ENCODE assay signal across 11 cellular contexts in genomic region chr20:32968833-32969241, GRCh38. TPM values are rescaled to one million over a fixed set of nuclear protein-coding genes. Genes with fewer than 3 reads are reported as not detected.
DNase-seq lines count a peak whose midpoint lies in the region; ATAC-seq and TF ChIP-seq lines count a peak whose summit lies in the region.
"Had no signal": no experiment of that assay in that cellular context is flagged by ENCODE, and none has a peak within 500 bp of the region (broad histone marks: within the 10 kb centered on the region; RNA-seq: fewer than 3 reads in every experiment).

No MANE protein-coding gene starts in this region.

- H3K4me3 Mint-ChIP-seq in activated naive CD8-positive, alpha-beta T cell treated with anti-CD3 and anti-CD28 coated beads for 36 hours = no peak overlapping the region
- H3K4me3 Mint-ChIP-seq in nephron progenitor cell (no peak overlapping the region), MCF 10A (ENCODE audit: unreplicated experiment) (no peak overlapping the region)

- H3K9me3 Mint-ChIP-seq in activated naive CD8-positive, alpha-beta T cell treated with anti-CD3 and anti-CD28 coated beads for 36 hours = no peaks in the 10 kb centered on the region
- H3K9me3 Mint-ChIP-seq in nephron progenitor cell (no peaks in the 10 kb centered on the region), MCF 10A (ENCODE audit: unreplicated experiment) (no peaks in the 10 kb centered on the region)

- POLR2A ChIA-PET in MCF 10A (lab: Yijun Ruan, JAX) = interaction anchor here (0.6 kb wide), 1 partner anchor 11 kb away, joined by 4 read pairs; no protein-coding TSS in a partner anchor

- H3K4me1 Mint-ChIP-seq in activated naive CD8-positive, alpha-beta T cell treated with anti-CD3 and anti-CD28 coated beads for 36 hours = peaks cover 77% of the 10 kb centered on the region
- H3K4me1 Mint-ChIP-seq in nephron progenitor cell (peaks cover 26% of the 10 kb centered on the region), MCF 10A (ENCODE audit: insufficient read depth, unreplicated experiment) (no peaks in the 10 kb centered on the region)

- CTCF ChIA-PET in MCF 10A (lab: Yijun Ruan, JAX) = interaction anchor here (0.5 kb wide), 1 partner anchor 186 kb away, joined by 3 read pairs; no protein-coding TSS in a partner anchor

- H3K36me3 Mint-ChIP-seq in activated naive CD8-positive, alpha-beta T cell treated with anti-CD3 and anti-CD28 coated beads for 36 hours = peaks cover 4% of the 10 kb centered on the region
- no peaks in the 10 kb centered on the region for H3K36me3 Mint-ChIP-seq in nephron progenitor cell (ENCODE audit: low read depth)
- no peaks in the 10 kb centered on the region for H3K36me3 Mint-ChIP-seq in MCF 10A (ENCODE audit: insufficient read depth, unreplicated experiment)

- intact Hi-C loops in MCF 10A (cut with micrococcal nuclease) = no loop called here

- H3K27ac Mint-ChIP-seq in activated naive CD8-positive, alpha-beta T cell treated with anti-CD3 and anti-CD28 coated beads for 36 hours = no peak overlapping the region
- H3K27ac Mint-ChIP-seq in nephron progenitor cell = peak overlapping the region; percentile 7
- no peak overlapping the region for H3K27ac Mint-ChIP-seq in MCF 10A (ENCODE audit: low read depth, unreplicated experiment)

- no peaks in the 10 kb centered on the region for H3K27me3 Mint-ChIP-seq in activated naive CD8-positive, alpha-beta T cell treated with anti-CD3 and anti-CD28 coated beads for 36 hours
- H3K27me3 Mint-ChIP-seq in nephron progenitor cell (ENCODE audit: low read depth, poor library complexity) (peaks cover 9% of the 10 kb centered on the region), MCF 10A (ENCODE audit: insufficient read depth, unreplicated experiment) (peaks cover 18% of the 10 kb centered on the region)

- no TSS peak for BruUV-seq in MCF 10A (replicated peaks; lab: Mats Ljungman, UMichigan)

- DNase-seq in stimulated activated CD4-positive, alpha-beta T cell treated with anti-CD3 and anti-CD28 coated beads, Interleukin-15, amount 100 ng/mL, for 24 hours = peak; percentile 64
- no peak for DNase-seq in stimulated activated CD4-positive, alpha-beta T cell treated with anti-CD3 and anti-CD28 coated beads, Interleukin-12 subunit alpha, Interleukin-12 subunit beta, amount 100 ng/mL, for 4 hours
- DNase-seq in activated naive CD8-positive, alpha-beta T cell treated with anti-CD3 and anti-CD28 coated beads for 36 hours = peak; percentile 41
- no peak for DNase-seq in nephron progenitor cell
- DNase-seq in OCI-M2 (lab: John Stamatoyannopoulos, UW; ENCODE audit: unreplicated experiment) = no peak
- no peak for DNase-seq in MCF 10A (ENCODE audit: unreplicated experiment)
- DNase-seq: SK-N-SH had no signal

- ATAC-seq in GM21576 (IDR thresholded peaks at IDR 0.05; ENCODE audit: unreplicated experiment) (no peak), GM21381 (IDR thresholded peaks at IDR 0.05; ENCODE audit: unreplicated experiment) (no peak)
- ATAC-seq: pancreas had no signal

- no peak for TF ChIP-seq CTCF in nephron progenitor cell (IDR thresholded peaks at IDR 0.05)
- TF ChIP-seq CTCF in MCF 10A (IDR thresholded peaks at IDR 0.05; ENCODE audit: unreplicated experiment) = no peak

RNA-seq across cellular contexts. Expression of gene SUN5, which starts 35.4 kb away (rescaled TPM):
- total RNA-seq in activated naive CD8-positive, alpha-beta T cell treated with anti-CD3 and anti-CD28 coated beads for 36 hours = not detected
- not detected in 2 replicates for total RNA-seq in MCF 10A (2022)
- total RNA-seq: NCI-H460, pancreas had no signal

RNA-seq across cellular contexts. Expression of gene BPIFB2, which starts 38.7 kb away (rescaled TPM):
- not detected for total RNA-seq in activated naive CD8-positive, alpha-beta T cell treated with anti-CD3 and anti-CD28 coated beads for 36 hours
- not detected in 2 replicates for total RNA-seq in MCF 10A (2022)
- total RNA-seq: NCI-H460 had no signal

Comparison
In these comparisons a context has a peak if more than half of its experiments do, and no peak if none do; other contexts are left out.
1. DNase-seq: peak in stimulated activated CD4-positive, alpha-beta T cell treated with anti-CD3 and anti-CD28 coated beads, Interleukin-15, amount 100 ng/mL, for 24 hours (single experiment) and activated naive CD8-positive, alpha-beta T cell treated with anti-CD3 and anti-CD28 coated beads for 36 hours (single experiment); none in stimulated activated CD4-positive, alpha-beta T cell treated with anti-CD3 and anti-CD28 coated beads, Interleukin-12 subunit alpha, Interleukin-12 subunit beta, amount 100 ng/mL, for 4 hours (single experiment), nephron progenitor cell (single experiment), OCI-M2 (single experiment) and MCF 10A (single experiment).